ENCODE assay signal across 37 cellular contexts in genomic region chr10:104245066-104245632, GRCh38. TPM values are rescaled to one million over a fixed set of nuclear protein-coding genes. Genes with fewer than 3 reads are reported as not detected.
"Had no signal": no experiment of that assay in that cellular context is flagged by ENCODE, and none has a peak within 500 bp of the region (broad histone marks: within the 10 kb centered on the region; RNA-seq: fewer than 3 reads in every experiment).

No MANE protein-coding gene starts in this region.

- H3K36me3 ChIP-seq: adrenal gland, brain microvascular endothelial cell, breast epithelium had no signal

- H3K36me3 Mint-ChIP-seq: activated CD4-positive, alpha-beta memory T cell treated with anti-CD3 and anti-CD28 coated beads for 36 hours; activated naive CD4-positive, alpha-beta T cell treated with anti-CD3 and anti-CD28 coated beads, Interleukin-2, amount 50 U/mL, for 72 hours; activated naive CD8-positive, alpha-beta T cell treated with anti-CD3 and anti-CD28 coated beads for 36 hours had no signal

- H3K27me3 ChIP-seq: adrenal gland, body of pancreas, brain microvascular endothelial cell, breast epithelium had no signal

- H3K4me3 Mint-ChIP-seq: activated B cell treated with CpG ODN at 0.5 μM for 24 hours; activated CD4-positive, alpha-beta memory T cell treated with anti-CD3 and anti-CD28 coated beads for 36 hours; activated CD4-positive, alpha-beta T cell treated with anti-CD3 and anti-CD28 coated beads, Interleukin-2, amount 10 ng/mL, durations not matched to agents 24 days and 14 days; activated CD8-positive, alpha-beta T cell treated with anti-CD3 and anti-CD28 coated beads for 36 hours; activated naive CD4-positive, alpha-beta T cell treated with anti-CD3 and anti-CD28 coated beads for 36 hours; activated naive CD8-positive, alpha-beta T cell treated with anti-CD3 and anti-CD28 coated beads for 36 hours; activated T-cell treated with anti-CD3 and anti-CD28 coated beads, Interleukin-2, amount 50 U/mL, for 4 hours; activated T-cell treated with anti-CD3 and anti-CD28 coated beads, Interleukin-2, amount 50 U/mL, for 72 hours; activated T-helper 1 cell treated with anti-CD3 and anti-CD28 coated beads, Interleukin-12 subunit alpha, Interleukin-12 subunit beta, Interleukin-2, Interleukin-4 antibody, amounts not matched to agents 30 ng/mL and 10 ng/mL and 1 ng/mL, durations not matched to agents 14 hours and 24 hours and 36 hours; activated T-helper 17 cell treated with anti-CD3 and anti-CD28 coated beads, Interleukin-2, amount 50 U/mL, for 72 hours; T-helper 1 cell treated with Interleukin-12 subunit alpha and Interleukin-12 subunit beta and Interleukin-4 antibody, amounts not matched to agents 30 μg/mL and 1 μg/mL, for 36 hours; T-helper 2 cell treated with Interferon-gamma antibody and Interleukin-4, amounts not matched to agents 5 μg/mL and 100 μg/mL, for 36 hours had no signal

- H3K4me1 ChIP-seq: adrenal gland, body of pancreas, breast epithelium had no signal

- H3K27ac Mint-ChIP-seq: activated B cell treated with CpG ODN at 0.5 μM for 24 hours; activated CD4-positive, alpha-beta memory T cell treated with anti-CD3 and anti-CD28 coated beads for 36 hours; activated CD4-positive, alpha-beta T cell treated with anti-CD3 and anti-CD28 coated beads, Interleukin-2, amount 10 ng/mL, durations not matched to agents 24 days and 14 days; activated CD8-positive, alpha-beta T cell treated with anti-CD3 and anti-CD28 coated beads for 36 hours; activated naive CD4-positive, alpha-beta T cell treated with anti-CD3 and anti-CD28 coated beads for 36 hours; activated naive CD8-positive, alpha-beta T cell treated with anti-CD3 and anti-CD28 coated beads for 36 hours; activated T-cell treated with anti-CD3 and anti-CD28 coated beads, Interleukin-2, amount 50 U/mL, for 72 hours; activated T-helper 1 cell treated with anti-CD3 and anti-CD28 coated beads, Interleukin-12 subunit alpha, Interleukin-12 subunit beta, Interleukin-2, Interleukin-4 antibody, amounts not matched to agents 30 ng/mL and 10 ng/mL and 1 ng/mL, durations not matched to agents 14 hours and 24 hours and 36 hours; activated T-helper 17 cell treated with anti-CD3 and anti-CD28 coated beads, Interleukin-2, amount 50 U/mL, for 72 hours; T-helper 1 cell treated with Interleukin-12 subunit alpha and Interleukin-12 subunit beta and Interleukin-4 antibody, amounts not matched to agents 30 μg/mL and 1 μg/mL, for 36 hours; T-helper 2 cell treated with Interferon-gamma antibody and Interleukin-4, amounts not matched to agents 5 μg/mL and 100 μg/mL, for 36 hours had no signal

- DNase-seq: activated B cell treated with CpG ODN at 0.5 μM for 24 hours; activated CD4-positive, alpha-beta memory T cell treated with anti-CD3 and anti-CD28 coated beads for 36 hours; activated CD4-positive, alpha-beta T cell treated with anti-CD3 and anti-CD28 coated beads for 4 hours; activated CD4-positive, alpha-beta T cell treated with anti-CD3 and anti-CD28 coated beads, Interleukin-2, amount 50 U/mL, for 1 hour; activated CD4-positive, alpha-beta T cell treated with anti-CD3 and anti-CD28 coated beads, Interleukin-2, amount 50 U/mL, for 4 hours; activated CD4-positive, CD25-positive, alpha-beta regulatory T cell treated with anti-CD3 and anti-CD28 coated beads, Interleukin-2, amount 50 U/mL, for 72 hours; activated CD8-positive, alpha-beta memory T cell treated with anti-CD3 and anti-CD28 coated beads, Interleukin-2, amount 50 U/mL, for 4 hours; activated CD8-positive, alpha-beta T cell treated with anti-CD3 and anti-CD28 coated beads for 36 hours; activated effector memory CD4-positive, alpha-beta T cell treated with anti-CD3 and anti-CD28 coated beads, Interleukin-2, amount 50 U/mL, for 16 hours; activated gamma-delta T cell treated with Interleukin-2 at 50 U/mL for 16 hours; activated naive CD4-positive, alpha-beta T cell; activated naive CD4-positive, alpha-beta T cell treated with anti-CD3 and anti-CD28 coated beads for 36 hours; activated naive CD4-positive, alpha-beta T cell treated with anti-CD3 and anti-CD28 coated beads, Interleukin-2, amount 50 U/mL, for 16 hours; activated naive CD8-positive, alpha-beta T cell treated with anti-CD3 and anti-CD28 coated beads for 36 hours; activated T-cell treated with anti-CD3 and anti-CD28 coated beads for 4 hours; activated T-cell treated with anti-CD3 and anti-CD28 coated beads, Interleukin-2, amount 50 U/mL, for 1 hour; activated T-cell treated with anti-CD3 and anti-CD28 coated beads, Interleukin-2, amount 50 U/mL, for 4 hours; activated T-cell treated with anti-CD3 and anti-CD28 coated beads, Interleukin-2, amount 50 U/mL, for 72 hours; adrenal gland; amniotic stem cell; aorta; body of pancreas; brain microvascular endothelial cell; central memory CD4-positive, alpha-beta T cell; T-helper 2 cell; T-helper 9 cell had no signal

- H3K4me1 Mint-ChIP-seq: activated B cell treated with CpG ODN at 0.5 μM for 24 hours had no signal

- H3K27ac ChIP-seq: adrenal gland, body of pancreas, brain microvascular endothelial cell, breast epithelium, VCaP had no signal

- H3K9me3 Mint-ChIP-seq: activated B cell treated with CpG ODN at 0.5 μM for 24 hours; activated CD8-positive, alpha-beta T cell treated with anti-CD3 and anti-CD28 coated beads for 36 hours; activated naive CD4-positive, alpha-beta T cell treated with anti-CD3 and anti-CD28 coated beads for 36 hours; activated T-cell treated with anti-CD3 and anti-CD28 coated beads, Interleukin-2, amount 50 U/mL, for 4 hours; activated T-helper 17 cell treated with anti-CD3 and anti-CD28 coated beads, Interleukin-2, amount 50 U/mL, for 72 hours had no signal

- H3K4me3 ChIP-seq: adrenal gland, body of pancreas, breast epithelium had no signal

- H3K9me3 ChIP-seq: adrenal gland, body of pancreas, breast epithelium had no signal

- FAIRE-seq: astrocyte, TTC549 had no signal

- ATAC-seq: activated CD8-positive, alpha-beta T cell treated with anti-CD3 and anti-CD28 coated beads for 36 hours; activated naive CD4-positive, alpha-beta T cell treated with anti-CD3 and anti-CD28 coated beads, Interleukin-2, amount 50 U/mL, for 72 hours; activated T-cell treated with anti-CD3 and anti-CD28 coated beads, Interleukin-2, amount 50 U/mL, for 4 hours; activated T-cell treated with anti-CD3 and anti-CD28 coated beads, Interleukin-2, amount 50 U/mL, for 72 hours; activated T-helper 17 cell treated with anti-CD3 and anti-CD28 coated beads, Interleukin-2, amount 50 U/mL, for 72 hours; body of pancreas had no signal

RNA-seq across cellular contexts. Expression of gene CFAP43, which starts 13.0 kb away (rescaled TPM):
- total RNA-seq: activated B cell treated with CpG ODN at 0.5 μM for 24 hours; activated CD4-positive, alpha-beta T cell treated with anti-CD3 and anti-CD28 coated beads, Interleukin-2, amount 10 ng/mL, durations not matched to agents 24 days and 14 days; activated CD8-positive, alpha-beta memory T cell treated with anti-CD3 and anti-CD28 coated beads for 36 hours; activated naive CD4-positive, alpha-beta T cell treated with anti-CD3 and anti-CD28 coated beads for 36 hours; activated naive CD8-positive, alpha-beta T cell treated with anti-CD3 and anti-CD28 coated beads for 36 hours; activated T-helper 1 cell treated with anti-CD3 and anti-CD28 coated beads, Interleukin-12 subunit alpha, Interleukin-12 subunit beta, Interleukin-2, Interleukin-4 antibody, amounts not matched to agents 30 ng/mL and 10 ng/mL and 1 ng/mL, durations not matched to agents 14 hours and 24 hours and 36 hours had no signal
